8 cellular contexts compared by ENCODE assay signal in the genomic region with DNA sequence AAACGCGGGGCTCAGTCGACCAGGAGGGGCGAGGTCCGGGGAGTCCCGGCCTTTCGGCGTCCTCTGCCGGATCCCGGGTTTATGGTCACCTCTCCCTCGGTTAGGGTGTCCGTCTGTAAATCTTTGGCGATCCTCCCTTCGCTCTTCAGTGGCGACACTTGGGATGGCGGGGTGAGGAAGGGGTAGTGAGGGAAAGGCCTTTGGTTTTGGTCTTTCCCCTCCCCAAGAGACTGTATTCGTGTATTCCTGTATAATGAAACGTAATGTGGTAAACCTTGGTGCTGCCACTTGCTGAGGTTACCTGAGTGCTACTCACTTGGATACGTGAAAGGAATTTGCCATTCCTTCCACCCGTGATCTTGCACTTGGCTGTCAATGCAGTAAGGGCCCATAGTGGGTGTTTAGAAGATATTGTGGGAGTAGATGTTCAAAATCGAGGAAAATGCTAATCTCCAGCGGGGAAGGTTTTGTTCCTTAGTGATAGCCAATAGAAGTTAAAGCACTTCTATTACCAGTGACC. TPM values are rescaled to one million over a fixed set of nuclear protein-coding genes. Genes with fewer than 3 reads are reported as not detected.
DNase-seq lines count a peak whose midpoint lies in the region; ATAC-seq and TF ChIP-seq lines count a peak whose summit lies in the region.

No MANE protein-coding gene starts in this region.

- H3K4me1 ChIP-seq in mononuclear cell (ENCODE audit: insufficient read depth, low read length), result peaks cover 72% of the 10 kb centered on the region

- no peaks in the 10 kb centered on the region for H3K9me3 ChIP-seq in mononuclear cell (ENCODE audit: low read depth, low read length)

- H3K36me3 Mint-ChIP-seq in brain, result peaks cover 20% of the 10 kb centered on the region

- no peaks in the 10 kb centered on the region for H3K27me3 ChIP-seq in mononuclear cell (ENCODE audit: insufficient read depth, low read length)

- H3K4me1 Mint-ChIP-seq in brain, result peaks cover 36% of the 10 kb centered on the region

- H3K27me3 Mint-ChIP-seq in brain, result peaks cover 13% of the 10 kb centered on the region

- no peaks in the 10 kb centered on the region for H3K9me3 Mint-ChIP-seq in brain

- H3K4me3 ChIP-seq in mononuclear cell (ENCODE audit: low read length), result peak overlapping the region; percentile 89

- peak overlapping the region; percentile 98 to 100 (median 99) for H3K4me3 Mint-ChIP-seq in brain

- H3K27ac Mint-ChIP-seq in brain, result peak overlapping the region; percentile 97 to 100 (median 99)

- no peak for DNase-seq in ecto neural progenitor cell (ENCODE audit: low spot score)
- DNase-seq in HuH-7.5 (ENCODE audit: low spot score), result no peak
- DNase-seq in activated CD4-positive, alpha-beta T cell treated with anti-CD3 and anti-CD28 coated beads for 48 hours, result no peak
- DNase-seq in activated CD4-positive, CD25-positive, alpha-beta regulatory T cell (lab: John Stamatoyannopoulos, UW), result no peak

- no peak for TF ChIP-seq CTCF in brain (conservative IDR thresholded peaks at IDR 0.05)

- ATAC-seq in GM18517 (IDR thresholded peaks at IDR 0.05; ENCODE audit: unreplicated experiment) (peak; percentile 8), HG03103 (IDR thresholded peaks at IDR 0.05; ENCODE audit: low read depth, unreplicated experiment) (peak; percentile 17)

RNA-seq across cellular contexts. Expression of a gene that starts 0.5 kb away (rescaled TPM):
- 12.8 TPM for polyA plus RNA-seq in brain (ENCODE audit: insufficient read depth, low read depth, low replicate concordance)
- total RNA-seq in mononuclear cell, result 33.1 TPM
